Comparison of ENCODE assay signal across 15 cellular contexts in the genomic region with DNA sequence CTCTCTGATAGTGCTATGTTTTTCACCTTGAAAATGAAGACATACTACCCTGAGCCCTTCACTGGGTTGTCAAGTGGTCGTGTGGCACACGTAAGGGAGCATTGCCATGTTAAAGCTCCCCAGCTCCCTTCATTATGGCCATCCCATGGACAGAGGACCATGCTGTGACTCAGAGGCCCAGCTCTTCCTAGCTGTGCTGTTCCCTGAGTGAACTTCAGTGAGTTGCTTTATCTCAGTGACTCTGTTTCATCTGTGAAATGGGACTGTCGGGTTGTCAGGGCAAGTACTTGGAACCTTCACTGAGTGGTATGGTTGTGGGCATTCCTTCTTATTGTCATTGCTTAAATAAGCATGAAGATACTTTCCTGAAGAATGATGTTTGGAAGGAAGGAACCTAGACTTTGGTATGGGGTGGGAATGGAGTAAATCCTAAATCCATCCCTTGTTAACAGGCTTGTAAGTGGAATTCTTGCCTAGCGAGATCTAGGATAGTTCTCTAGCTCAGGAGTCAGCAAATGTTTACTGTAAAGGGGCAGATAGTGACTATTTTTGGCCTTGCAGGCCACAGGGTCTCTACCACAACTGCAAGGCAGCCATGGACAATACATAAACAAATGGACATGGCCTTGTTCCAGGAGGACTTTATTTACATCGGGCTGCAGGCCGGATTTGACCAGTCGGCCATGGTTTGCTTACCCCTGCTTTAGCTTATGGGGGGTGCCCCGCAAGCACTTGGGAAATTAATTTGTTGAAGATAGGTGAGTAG.
DNase-seq lines count a peak whose midpoint lies in the region; ATAC-seq, FAIRE-seq and TF ChIP-seq lines count a peak whose summit lies in the region.
"Had no signal": no experiment of that assay in that cellular context is flagged by ENCODE, and none has a peak within 500 bp of the region (broad histone marks: within the 10 kb centered on the region; RNA-seq: fewer than 3 reads in every experiment).

No MANE protein-coding gene starts in this region.

- H3K9me3 Mint-ChIP-seq in astrocyte (ENCODE audit: unreplicated experiment) = peaks cover 2% of the 10 kb centered on the region
- H3K9me3 Mint-ChIP-seq: activated naive CD8-positive, alpha-beta T cell treated with anti-CD3 and anti-CD28 coated beads, Interleukin-2, amount 50 U/mL, for 24 hours had no signal

- intact Hi-C loops in IMR-90 (cut with micrococcal nuclease) = no loop called here

- H2BK20ac ChIP-seq in IMR-90 (ENCODE audit: low read depth, low read length) = peak overlapping the region; percentile 93

- no peaks in the 10 kb centered on the region for H4K20me1 ChIP-seq in IMR-90 (ENCODE audit: insufficient read depth, low read length)
- no peaks in the 10 kb centered on the region for H4K20me1 ChIP-seq in astrocyte (ENCODE audit: insufficient read depth, low read length)

- peaks cover 29% of the 10 kb centered on the region for H3K4me1 ChIP-seq in IMR-90 (ENCODE audit: control insufficient read depth, insufficient read depth, low read length)
- peaks cover 21% of the 10 kb centered on the region for H3K4me1 ChIP-seq in astrocyte (ENCODE audit: insufficient read depth, low read length)
- H3K4me1 ChIP-seq in suprapubic skin = peaks cover 76% of the 10 kb centered on the region

- peak overlapping the region; percentile 94 for H3K4ac ChIP-seq in IMR-90 (ENCODE audit: low read depth, low read length)

- H3K4me3 Mint-ChIP-seq in astrocyte (ENCODE audit: unreplicated experiment) = no peak overlapping the region
- H3K4me3 Mint-ChIP-seq: activated naive CD8-positive, alpha-beta T cell treated with anti-CD3 and anti-CD28 coated beads, Interleukin-2, amount 50 U/mL, for 24 hours had no signal

- H3K27me3 ChIP-seq in IMR-90 (ENCODE audit: control insufficient read depth, insufficient read depth, low read length) = no peaks in the 10 kb centered on the region
- H3K27me3 ChIP-seq in astrocyte (ENCODE audit: insufficient read depth, low read length) = no peaks in the 10 kb centered on the region
- no peaks in the 10 kb centered on the region for H3K27me3 ChIP-seq in suprapubic skin

- no peaks in the 10 kb centered on the region for H3K27me3 Mint-ChIP-seq in astrocyte (ENCODE audit: low read depth, unreplicated experiment)
- H3K27me3 Mint-ChIP-seq: activated naive CD8-positive, alpha-beta T cell treated with anti-CD3 and anti-CD28 coated beads, Interleukin-2, amount 50 U/mL, for 24 hours had no signal

- ATAC-seq in IMR-90 (ENCODE audit: low read depth) (peak; percentile 68), HG03159 (IDR thresholded peaks at IDR 0.05; ENCODE audit: unreplicated experiment) (no peak)
- ATAC-seq: activated naive CD8-positive, alpha-beta T cell treated with anti-CD3 and anti-CD28 coated beads, Interleukin-2, amount 50 U/mL, for 24 hours; K562 had no signal

- peaks cover 35% of the 10 kb centered on the region for H3K9me1 ChIP-seq in IMR-90 (ENCODE audit: insufficient read depth, low read length)

- peak overlapping the region in 1 of 2 experiments; percentile 86; a peak in 2 of 4 replicates for H4K8ac ChIP-seq in IMR-90 (ENCODE audit: low read depth in 2 of 2, low read length in 2 of 2)

- POLR2A ChIA-PET in IMR-90 (lab: Charles Lee; ENCODE audit: unreplicated experiment) = interaction anchor here (0.6 kb wide), 1 partner anchor 62 kb away, joined by 3 read pairs; no protein-coding TSS in a partner anchor

- H3K14ac ChIP-seq in IMR-90 (replicated peaks; ENCODE audit: low read depth, low read length) = peak overlapping the region; percentile 93

- TF ChIP-seq CTCF in IMR-90 (conservative IDR thresholded peaks at IDR 0.05; ENCODE audit: low read depth, low read length) = no peak
- TF ChIP-seq CTCF in astrocyte (IDR thresholded peaks at IDR 0.05; ENCODE audit: insufficient read depth, low read depth, low read length) = no peak
- no peak for TF ChIP-seq CTCF in suprapubic skin (IDR thresholded peaks at IDR 0.05)

- H4K91ac ChIP-seq in IMR-90 (ENCODE audit: insufficient read depth, low read depth, low read length) = peak overlapping the region; percentile 75

- peak overlapping the region; percentile 83; the same call in 2 of the 3 replicates for H2BK15ac ChIP-seq in IMR-90 (ENCODE audit: low read depth, low read length)

- CTCF ChIA-PET in IMR-90 (lab: Yijun Ruan, JAX) = no interaction called here

- peak overlapping the region; percentile 94 for H3K23ac ChIP-seq in IMR-90 (ENCODE audit: low read depth, low read length)

- 0 out of 4 replicates have a peak, but pooled peaks cover 0 to 2% of the 10 kb centered on the region in 2 experiments for H3K79me1 ChIP-seq in IMR-90 (ENCODE audit: low read depth in 1 of 2, low read length in 2 of 2)

- H3K9me3 ChIP-seq in IMR-90 (ENCODE audit: control insufficient read depth, insufficient read depth, low read length) (no peaks in the 10 kb centered on the region), astrocyte (ENCODE audit: insufficient read depth, low read depth, low read length) (no peaks in the 10 kb centered on the region), suprapubic skin (no peaks in the 10 kb centered on the region)

- no TSS peak for BruUV-seq in IMR-90 (replicated peaks; lab: Mats Ljungman, UMichigan)

- no peak for FAIRE-seq in astrocyte (lab: Jason Lieb, UNC)
- FAIRE-seq: K562 had no signal

- DNase-seq in IMR-90 (peak; percentile 65), astrocyte (ENCODE audit: low read depth) (no peak), myocyte (ENCODE audit: low read depth) (peak; percentile 35), suprapubic skin (ENCODE audit: low spot score in 2 of 2) (no peak), NCI-H187 treated with DMSO at 0.1 percent for 48 hours (lab: John Stamatoyannopoulos, UW) (no peak)
- DNase-seq in stimulated activated CD4-positive, alpha-beta T cell treated with anti-CD3 and anti-CD28 coated beads, Interleukin-4, amount 100 ng/mL, for 24 hours = no peak
- DNase-seq: activated CD8-positive, alpha-beta memory T cell treated with anti-CD3 and anti-CD28 coated beads, Interleukin-2, amount 50 U/mL, for 4 hours; activated naive CD8-positive, alpha-beta T cell treated with anti-CD3 and anti-CD28 coated beads, Interleukin-2, amount 50 U/mL, for 24 hours; effector memory CD4-positive, alpha-beta T cell; glutamatergic neuron; NCI-H526 treated with DMSO at 0.1 percent for 48 hours; SHP77; WERI-Rb-1 had no signal

- peak overlapping the region; percentile 24 for H4K5ac ChIP-seq in IMR-90 (ENCODE audit: low read depth, low read length)

- H3K27ac ChIP-seq in IMR-90 (ENCODE audit: insufficient read depth, low read length) = peak overlapping the region; percentile 67; the same call in 1 of the 2 replicates
- no peak overlapping the region for H3K27ac ChIP-seq in astrocyte (ENCODE audit: low read depth, low read length)
- H3K27ac ChIP-seq in suprapubic skin = peak overlapping the region; percentile 78
- H3K27ac ChIP-seq: WERI-Rb-1 had no signal

- peak overlapping the region; percentile 39 for H3K18ac ChIP-seq in IMR-90 (ENCODE audit: low read depth, low read length)

- H3K79me2 ChIP-seq in astrocyte (ENCODE audit: insufficient read depth, low read length) = no peaks in the 10 kb centered on the region

- H3K9ac ChIP-seq in IMR-90 (ENCODE audit: low read depth, low read length) = no peak overlapping the region
- no peak overlapping the region for H3K9ac ChIP-seq in astrocyte (ENCODE audit: low read length)

- H2AFZ ChIP-seq in IMR-90 (replicated peaks; ENCODE audit: low read length, poor library complexity) = peak overlapping the region; percentile 55
- no peak overlapping the region for H2AFZ ChIP-seq in astrocyte (ENCODE audit: low read depth, low read length)

- H3K36me3 ChIP-seq in IMR-90 (ENCODE audit: control insufficient read depth, insufficient read depth, low read length) (no peaks in the 10 kb centered on the region), astrocyte (ENCODE audit: insufficient read depth, low read length) (no peaks in the 10 kb centered on the region), suprapubic skin (no peaks in the 10 kb centered on the region)
- H3K36me3 ChIP-seq: WERI-Rb-1 had no signal

- H2AK9ac ChIP-seq in IMR-90 (replicated peaks; ENCODE audit: low read depth, low read length, poor library complexity) = peak overlapping the region; percentile 17

- no peak overlapping the region for H3K27ac Mint-ChIP-seq in astrocyte (ENCODE audit: unreplicated experiment)
- H3K27ac Mint-ChIP-seq: activated naive CD8-positive, alpha-beta T cell treated with anti-CD3 and anti-CD28 coated beads, Interleukin-2, amount 50 U/mL, for 24 hours had no signal

- peak overlapping the region; percentile 99 for H2BK120ac ChIP-seq in IMR-90 (ENCODE audit: low read depth, low read length)

- no peak for TF ChIP-seq EP300 in suprapubic skin (IDR thresholded peaks at IDR 0.05)

- H2BK5ac ChIP-seq in IMR-90 (ENCODE audit: low read depth, low read length, poor library complexity, severe bottlenecking) = peak overlapping the region; percentile 62

- dilution Hi-C loops in IMR-90 (cut with HindIII; ENCODE audit: low sequenced_read_pairs, unreplicated experiment) = no loop called here

- H3K4me1 Mint-ChIP-seq in astrocyte (ENCODE audit: low read depth, unreplicated experiment) = peaks cover 27% of the 10 kb centered on the region

- WGBS in IMR-90 (ENCODE audit: extremely low coverage in 2 of 2, insufficient read length in 1 of 2), 2 experiments = 0% methylated on average over 1 of the region's 8 CpGs; no CpG with 5 or more reads in 1 of the 2 experiments
- 80% methylated on average over 8 of the region's 8 CpGs for WGBS in suprapubic skin

- TF ChIP-seq POLR2A in IMR-90 (IDR thresholded peaks at IDR 0.05; ENCODE audit: low read depth, low read length) = no peak
- TF ChIP-seq POLR2A in suprapubic skin (IDR thresholded peaks at IDR 0.05) = no peak

- H2AK5ac ChIP-seq in IMR-90 (ENCODE audit: low read depth, low read length) = peak overlapping the region; percentile 98; the same call in 1 of the 2 replicates

- TF ChIP-seq RAD21 in IMR-90 (IDR thresholded peaks at IDR 0.05; ENCODE audit: low read length) = no peak

- peaks cover 1% of the 10 kb centered on the region for H3K36me3 Mint-ChIP-seq in astrocyte (ENCODE audit: low read depth, unreplicated experiment)

- in situ Hi-C loops in IMR-90 (cut with MboI; ENCODE audit: low sequenced_read_pairs) = no loop called here

- peak overlapping the region; percentile 56; the same call in 1 of the 2 replicates for H3K56ac ChIP-seq in IMR-90 (ENCODE audit: extremely low read depth, insufficient read depth, low read length)

- no peak overlapping the region for H3K4me3 ChIP-seq in IMR-90 (ENCODE audit: insufficient read depth, low read depth, low read length)
- no peak overlapping the region for H3K4me3 ChIP-seq in astrocyte (ENCODE audit: insufficient read depth, low read depth, low read length)
- H3K4me3 ChIP-seq in suprapubic skin = no peak overlapping the region
- H3K4me3 ChIP-seq: K562 had no signal

- H3K4me2 ChIP-seq in IMR-90 (ENCODE audit: low read depth, low read length) (no peak overlapping the region), astrocyte (ENCODE audit: low read length) (peak overlapping the region; percentile 4)

TF ChIP-seq in IMR-90, 13 proteins besides CTCF, POLR2A, EP300 and RAD21 (continues in another document):
- TF ChIP-seq CHD1 (IDR thresholded peaks at IDR 0.05; ENCODE audit: low read depth, low read length) = no peak
- TF ChIP-seq CEBPB (IDR thresholded peaks at IDR 0.05; ENCODE audit: low read depth, low read length) = no peak

Comparison
In these comparisons a context has a peak if more than half of its experiments do, and no peak if none do; other contexts are left out.
1. DNase-seq: peak in IMR-90 (single experiment) and myocyte (single experiment); none in astrocyte (single experiment), suprapubic skin (0 of 2), NCI-H187 treated with DMSO at 0.1 percent for 48 hours (single experiment) and stimulated activated CD4-positive, alpha-beta T cell treated with anti-CD3 and anti-CD28 coated beads, Interleukin-4, amount 100 ng/mL, for 24 hours (single experiment).